In the genomic region with DNA sequence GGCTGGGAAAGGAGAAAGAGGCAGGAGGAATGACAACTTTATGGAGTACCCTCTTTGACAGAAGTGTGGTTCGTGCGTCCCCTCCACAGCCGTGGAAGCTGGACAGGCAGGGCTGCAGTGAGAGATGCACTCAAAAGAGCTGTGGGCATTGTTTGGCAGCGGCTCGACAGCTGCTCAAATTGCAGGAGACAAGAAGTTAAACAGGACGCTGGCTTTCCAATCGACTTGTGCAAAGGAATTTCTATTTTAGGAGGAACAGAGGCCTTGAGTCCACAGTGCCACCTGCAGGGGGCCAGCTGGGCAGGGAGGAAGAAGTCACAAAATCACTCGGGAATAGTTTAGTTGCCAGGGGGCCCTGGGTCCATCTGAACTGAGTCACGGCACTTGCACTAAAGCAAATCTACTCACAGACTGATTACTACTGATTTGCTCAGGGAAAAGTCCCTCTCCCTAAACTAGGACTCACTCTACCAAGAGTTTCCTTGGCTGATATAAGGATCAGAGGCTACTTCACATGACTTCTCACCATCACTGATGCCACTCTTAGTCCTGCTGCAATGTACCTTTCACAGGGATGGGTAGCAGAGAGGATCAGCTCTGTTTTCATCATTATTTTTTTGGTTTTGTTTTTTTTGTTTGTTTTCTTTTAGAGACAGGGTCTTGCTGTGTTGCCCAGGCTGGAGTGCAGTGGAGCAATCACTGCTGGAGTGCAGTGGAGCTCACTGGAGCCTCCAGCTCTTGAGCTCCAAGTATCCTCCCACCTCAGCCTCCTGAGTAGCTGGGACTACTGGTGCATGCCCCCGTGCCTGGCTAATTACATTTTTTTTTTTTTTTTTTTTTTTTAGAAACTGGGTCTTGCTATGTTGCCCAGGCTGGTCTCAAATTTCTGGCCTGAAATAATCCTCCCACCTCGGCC, we compare ENCODE assay signal across 8 cellular contexts.
DNase-seq lines count a peak whose midpoint lies in the region; ATAC-seq and TF ChIP-seq lines count a peak whose summit lies in the region.

No MANE protein-coding gene starts in this region.

- ATAC-seq in Right ventricle myocardium superior (ENCODE audit: poor library complexity): peak; percentile 92
- peak; percentile 70 to 84 for ATAC-seq in gastrocnemius medialis

- no peaks in the 10 kb centered on the region for H3K36me3 ChIP-seq in gastrocnemius medialis

- H3K27me3 ChIP-seq in gastrocnemius medialis: no peaks in the 10 kb centered on the region

- H3K27ac ChIP-seq in gastrocnemius medialis: peak overlapping the region; percentile 78 to 85 (median 84)

- peak in 1 of 2 donors; percentile 41 for TF ChIP-seq POLR2A in gastrocnemius medialis (IDR thresholded peaks at IDR 0.05)

- intact Hi-C loops in Right ventricle myocardium superior (cut with DNase I) (loop anchor here (5.0 to 10.0 kb wide), 3 partner anchors 121 to 254 kb away; a partner anchor contains a TSS), gastrocnemius medialis (cut with DNase I; ENCODE audit: low total_unique reads) (loop anchor here (1.0 to 5.0 kb wide), 3 partner anchors 122 to 201 kb away; no protein-coding TSS in a partner anchor)

- H3K9me3 ChIP-seq in gastrocnemius medialis: no peaks in the 10 kb centered on the region

- peaks cover 51 to 52% of the 10 kb centered on the region in 2 donors for H3K4me1 ChIP-seq in gastrocnemius medialis

- in situ Hi-C loops in gastrocnemius medialis (cut with MboI; ENCODE audit: low sequenced_read_pairs in 4 of 4): loop anchor here in 2 of 4 donors (5.0 to 25.0 kb wide), 3 partner anchors 114 to 221 kb away; a partner anchor contains a TSS

- peak; percentile 75 to 85 (median 77) for TF ChIP-seq CTCF in gastrocnemius medialis (IDR thresholded peaks at IDR 0.05 in 4 of 5, conservative IDR thresholded peaks at IDR 0.05 in 1 of 5)

- peak; percentile 1 for DNase-seq in NCI-H2227 (lab: John Stamatoyannopoulos, UW; ENCODE audit: unreplicated experiment)
- DNase-seq in NCI-H2227 treated with DMSO at 0.1 percent for 48 hours (lab: John Stamatoyannopoulos, UW): no peak
- peak; percentile 59 for DNase-seq in SW480 (ENCODE audit: low spot score)
- peak; percentile 82 for DNase-seq in Right ventricle myocardium superior
- DNase-seq in gastrocnemius medialis: peak; percentile 77 to 89
- no peak for DNase-seq in activated gamma-delta T cell (lab: John Stamatoyannopoulos, UW)
- DNase-seq in stimulated activated CD8-positive, alpha-beta memory T cell treated with anti-CD3 and anti-CD28 coated beads, Interleukin-4, amount 100 ng/mL, for 48 hours: no peak
- DNase-seq in NOMO-1 treated with dmso at 0.1 percent for 144 hours (lab: John Stamatoyannopoulos, UW; ENCODE audit: unreplicated experiment): no peak

- H3K4me3 ChIP-seq in gastrocnemius medialis: peak overlapping the region in 2 of 4 donors; percentile 5 to 37

Comparison
In these comparisons a context has a peak if more than half of its experiments do, and no peak if none do; other contexts are left out.
1. DNase-seq: peak in NCI-H2227 (single experiment), SW480 (single experiment), Right ventricle myocardium superior (single experiment) and gastrocnemius medialis (2 of 2); none in NCI-H2227 treated with DMSO at 0.1 percent for 48 hours (single experiment), activated gamma-delta T cell (single experiment), stimulated activated CD8-positive, alpha-beta memory T cell treated with anti-CD3 and anti-CD28 coated beads, Interleukin-4, amount 100 ng/mL, for 48 hours (single experiment) and NOMO-1 treated with dmso at 0.1 percent for 144 hours (single experiment).